28 cellular contexts compared by ENCODE assay signal in genomic region chr17:20213429-20213828, GRCh38.
"Had no signal": no experiment of that assay in that cellular context is flagged by ENCODE, and none has a peak within 500 bp of the region (broad histone marks: within the 10 kb centered on the region; RNA-seq: fewer than 3 reads in every experiment).

No MANE protein-coding gene starts in this region.

- ATAC-seq: activated CD4-positive, CD25-positive, alpha-beta regulatory T cell treated with anti-CD3 and anti-CD28 coated beads, Interleukin-2, amount 50 U/mL, for 24 hours; effector memory CD8-positive, alpha-beta T cell; left cardiac atrium; natural killer cell; psoas muscle had no signal

- H2AFZ ChIP-seq: neural progenitor cell, parathyroid adenoma had no signal

- H3K36me3 Mint-ChIP-seq: activated naive CD4-positive, alpha-beta T cell treated with anti-CD3 and anti-CD28 coated beads, Interleukin-2, amount 10 ng/mL, durations not matched to agents 7 days and 5 days; natural killer cell had no signal

- H3K4me1 Mint-ChIP-seq: activated CD4-positive, alpha-beta memory T cell treated with anti-CD3 and anti-CD28 coated beads, Interleukin-2, amount 10 ng/mL, durations not matched to agents 7 days and 5 days; activated CD4-positive, alpha-beta T cell treated with anti-CD3 and anti-CD28 coated beads, Interleukin-2, amount 10 ng/mL, durations not matched to agents 24 days and 14 days; activated naive CD4-positive, alpha-beta T cell treated with anti-CD3 and anti-CD28 coated beads, Interleukin-2, amount 10 ng/mL, durations not matched to agents 7 days and 5 days; natural killer cell had no signal

- H3K4me3 ChIP-seq: neural progenitor cell, psoas muscle, right atrium auricular region, spleen, thoracic aorta, uterus had no signal

- DNase-seq: activated CD4-positive, alpha-beta memory T cell treated with anti-CD3 and anti-CD28 coated beads, Interleukin-2, amount 10 ng/mL, durations not matched to agents 7 days and 5 days; activated CD4-positive, alpha-beta T cell treated with anti-CD3 and anti-CD28 coated beads, Interleukin-2, amount 10 ng/mL, durations not matched to agents 24 days and 14 days; activated CD8-positive, alpha-beta memory T cell treated with anti-CD3 and anti-CD28 coated beads, Interleukin-2, amount 50 U/mL, for 48 hours; activated gamma-delta T cell; activated naive CD4-positive, alpha-beta T cell treated with anti-CD3 and anti-CD28 coated beads, Interleukin-2, amount 10 ng/mL, durations not matched to agents 7 days and 5 days; activated T-cell treated with anti-CD3 and anti-CD28 coated beads, Interleukin-2, amount 50 U/mL, for 24 hours; amniotic stem cell; caudate nucleus; cortex of kidney; effector memory CD8-positive, alpha-beta T cell; hippocampal formation; left cardiac atrium; mammary epithelial cell; midbrain; natural killer cell; occipital lobe; psoas muscle; spleen; stimulated activated naive CD4-positive, alpha-beta T cell; uterus had no signal

- H3K9me3 ChIP-seq: psoas muscle, right atrium auricular region, spleen, thoracic aorta, uterus had no signal

- H3K36me3 ChIP-seq: neural progenitor cell, right atrium auricular region, thoracic aorta, uterus had no signal

- H3K4me1 ChIP-seq: parathyroid adenoma, psoas muscle, right atrium auricular region, uterus had no signal

- H3K4me3 Mint-ChIP-seq: activated CD4-positive, alpha-beta memory T cell treated with anti-CD3 and anti-CD28 coated beads, Interleukin-2, amount 10 ng/mL, durations not matched to agents 7 days and 5 days; activated CD4-positive, alpha-beta T cell treated with anti-CD3 and anti-CD28 coated beads, Interleukin-2, amount 10 ng/mL, durations not matched to agents 24 days and 14 days; activated naive CD4-positive, alpha-beta T cell treated with anti-CD3 and anti-CD28 coated beads, Interleukin-2, amount 10 ng/mL, durations not matched to agents 7 days and 5 days; activated T-cell treated with anti-CD3 and anti-CD28 coated beads, Interleukin-2, amount 50 U/mL, for 24 hours; effector memory CD8-positive, alpha-beta T cell; natural killer cell; neural progenitor cell; T-helper 2 cell treated with Interferon-gamma antibody and Interleukin-4, amounts not matched to agents 5 μg/mL and 100 μg/mL, for 36 hours; type B pancreatic cell had no signal

- H3K9me3 Mint-ChIP-seq: activated CD4-positive, alpha-beta memory T cell treated with anti-CD3 and anti-CD28 coated beads, Interleukin-2, amount 10 ng/mL, durations not matched to agents 7 days and 5 days; activated CD4-positive, alpha-beta T cell treated with anti-CD3 and anti-CD28 coated beads, Interleukin-2, amount 10 ng/mL, durations not matched to agents 24 days and 14 days; activated naive CD4-positive, alpha-beta T cell treated with anti-CD3 and anti-CD28 coated beads, Interleukin-2, amount 10 ng/mL, durations not matched to agents 7 days and 5 days; activated T-cell treated with anti-CD3 and anti-CD28 coated beads, Interleukin-2, amount 50 U/mL, for 24 hours; effector memory CD8-positive, alpha-beta T cell; natural killer cell; neural progenitor cell; T-helper 2 cell treated with Interferon-gamma antibody and Interleukin-4, amounts not matched to agents 5 μg/mL and 100 μg/mL, for 36 hours had no signal

- H3K27me3 Mint-ChIP-seq: activated CD4-positive, alpha-beta memory T cell treated with anti-CD3 and anti-CD28 coated beads, Interleukin-2, amount 10 ng/mL, durations not matched to agents 7 days and 5 days; activated CD4-positive, alpha-beta T cell treated with anti-CD3 and anti-CD28 coated beads, Interleukin-2, amount 10 ng/mL, durations not matched to agents 24 days and 14 days; activated T-cell treated with anti-CD3 and anti-CD28 coated beads, Interleukin-2, amount 50 U/mL, for 24 hours; effector memory CD8-positive, alpha-beta T cell; type B pancreatic cell had no signal

- H3K4me2 ChIP-seq: neural progenitor cell had no signal

- H3K79me2 ChIP-seq: parathyroid adenoma had no signal

- H3K27ac Mint-ChIP-seq: activated CD4-positive, alpha-beta memory T cell treated with anti-CD3 and anti-CD28 coated beads, Interleukin-2, amount 10 ng/mL, durations not matched to agents 7 days and 5 days; activated CD4-positive, alpha-beta T cell treated with anti-CD3 and anti-CD28 coated beads, Interleukin-2, amount 10 ng/mL, durations not matched to agents 24 days and 14 days; activated naive CD4-positive, alpha-beta T cell treated with anti-CD3 and anti-CD28 coated beads, Interleukin-2, amount 10 ng/mL, durations not matched to agents 7 days and 5 days; activated T-cell treated with anti-CD3 and anti-CD28 coated beads, Interleukin-2, amount 50 U/mL, for 24 hours; effector memory CD8-positive, alpha-beta T cell; natural killer cell; neural progenitor cell; T-helper 2 cell treated with Interferon-gamma antibody and Interleukin-4, amounts not matched to agents 5 μg/mL and 100 μg/mL, for 36 hours; type B pancreatic cell had no signal

- H3K27me3 ChIP-seq: neural progenitor cell, right atrium auricular region, spleen, uterus had no signal

- H3K27ac ChIP-seq: neural progenitor cell, parathyroid adenoma, psoas muscle, right atrium auricular region, spleen, thoracic aorta, uterus, VCaP had no signal
